In the genomic region with DNA sequence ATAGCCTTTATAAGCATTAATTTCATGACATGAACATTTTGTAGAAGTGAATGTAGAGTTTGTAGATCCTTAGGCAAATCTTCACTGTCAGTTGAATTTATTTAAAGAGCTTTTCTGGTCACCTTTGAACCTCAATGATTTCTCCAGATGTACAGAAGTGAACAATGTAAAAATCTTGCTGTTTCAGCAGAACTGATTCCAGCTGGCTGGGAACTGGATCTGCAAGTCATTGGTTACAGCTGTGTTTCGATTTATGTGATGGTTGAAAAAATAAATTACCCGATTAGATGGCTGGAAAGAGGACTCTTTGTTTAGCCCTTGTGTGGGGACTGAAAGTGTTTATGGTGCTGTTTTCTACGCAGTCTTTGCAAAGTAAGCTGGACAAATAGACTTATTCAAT, we compare ENCODE assay signal across 14 cellular contexts.
DNase-seq lines count a peak whose midpoint lies in the region; ATAC-seq and TF ChIP-seq lines count a peak whose summit lies in the region.
"Had no signal": no experiment of that assay in that cellular context is flagged by ENCODE, and none has a peak within 500 bp of the region (broad histone marks: within the 10 kb centered on the region; RNA-seq: fewer than 3 reads in every experiment).

No MANE protein-coding gene starts in this region.

- peak overlapping the region; percentile 48 for H3K4me2 ChIP-seq in fibroblast of lung (ENCODE audit: extremely low read depth, insufficient read depth, low read length)

- H3K9me3 ChIP-seq in breast epithelium = no peaks in the 10 kb centered on the region
- H3K9me3 ChIP-seq in fibroblast of lung (ENCODE audit: control insufficient read depth, insufficient read depth, low read depth, low read length) = no peaks in the 10 kb centered on the region
- no peaks in the 10 kb centered on the region for H3K9me3 ChIP-seq in aorta (ENCODE audit: control insufficient read depth, low read length)

- no peaks in the 10 kb centered on the region for H3K79me2 ChIP-seq in fibroblast of lung (ENCODE audit: control insufficient read depth, insufficient read depth, low read length)

- 19% methylated on average over 3 of the region's 3 CpGs for WGBS in urinary bladder
- 9 to 19% methylated on average over 3 of the region's 3 CpGs for WGBS in aorta, 2 donors

- no peak for ATAC-seq in aorta (ENCODE audit: low FRiP score)
- ATAC-seq: activated CD4-positive, CD25-positive, alpha-beta regulatory T cell treated with anti-CD3 and anti-CD28 coated beads, Interleukin-2, amount 50 U/mL, for 24 hours had no signal

- TF ChIP-seq CTCF in breast epithelium (IDR thresholded peaks at IDR 0.05) (no peak), MCF 10A (IDR thresholded peaks at IDR 0.05; ENCODE audit: unreplicated experiment) (no peak), fibroblast of lung (conservative IDR thresholded peaks at IDR 0.05 in 1 of 2, IDR thresholded peaks at IDR 0.05 in 1 of 2; ENCODE audit: low read depth in 1 of 2, low read length in 2 of 2) (no peak)

- H3K4me3 ChIP-seq in breast epithelium = peak overlapping the region in 1 of 3 donors; percentile 37
- H3K4me3 ChIP-seq in fibroblast of lung (replicated peaks in 1 of 4; ENCODE audit: control extremely low read depth in 1 of 4, insufficient read depth in 1 of 4, low read depth in 3 of 4, low read length in 4 of 4) = peak overlapping the region in 1 of 4 experiments; percentile 5
- no peak overlapping the region for H3K4me3 ChIP-seq in urinary bladder (ENCODE audit: low read depth, low read length)
- H3K4me3 ChIP-seq in aorta (ENCODE audit: low read length in 2 of 2) = peak overlapping the region in 1 of 2 donors; percentile 48

- no peaks in the 10 kb centered on the region for H3K27me3 ChIP-seq in breast epithelium
- H3K27me3 ChIP-seq in fibroblast of lung (ENCODE audit: control insufficient read depth, insufficient read depth, low read length) = no peaks in the 10 kb centered on the region
- no peaks in the 10 kb centered on the region for H3K27me3 ChIP-seq in aorta (ENCODE audit: control insufficient read depth in 1 of 2, insufficient read depth in 2 of 2, low read length in 1 of 2)

- H3K4me1 Mint-ChIP-seq in MCF 10A (ENCODE audit: insufficient read depth, unreplicated experiment) = peaks cover 6% of the 10 kb centered on the region
- H3K4me1 Mint-ChIP-seq: IgD-negative memory B cell had no signal

- intact Hi-C loops in breast epithelium (cut with DNase I; ENCODE audit: low total_unique reads) = loop anchor here (5.0 kb wide), 1 partner anchor 692 kb away; no protein-coding TSS in a partner anchor
- intact Hi-C loops in MCF 10A (cut with micrococcal nuclease) = no loop called here
- intact Hi-C loops in aorta (cut with DNase I) = no loop called here

- POLR2A ChIA-PET in MCF 10A (lab: Yijun Ruan, JAX) = interaction anchor here (0.6 to 2.0 kb wide), 4 partner anchors 8 to 620 kb away, joined by 3 to 13 read pairs (median 4); no protein-coding TSS in a partner anchor

- BruUV-seq in MCF 10A (replicated peaks; lab: Mats Ljungman, UMichigan) = no TSS peak

- H4K20me1 ChIP-seq in fibroblast of lung (ENCODE audit: control insufficient read depth, extremely low read depth, insufficient read depth, low read length) = no peaks in the 10 kb centered on the region

- no peak overlapping the region for H3K4me3 Mint-ChIP-seq in MCF 10A (ENCODE audit: unreplicated experiment)
- H3K4me3 Mint-ChIP-seq: IgD-negative memory B cell had no signal

- no peaks in the 10 kb centered on the region for H3K9me3 Mint-ChIP-seq in MCF 10A (ENCODE audit: unreplicated experiment)

- CTCF ChIA-PET in MCF 10A (lab: Yijun Ruan, JAX) = interaction anchor here (0.6 to 0.7 kb wide), 2 partner anchors 306 to 688 kb away, joined by 4 read pairs; no protein-coding TSS in a partner anchor

- H2AFZ ChIP-seq in fibroblast of lung (ENCODE audit: low read length) = no peak overlapping the region

- H3K27ac ChIP-seq in breast epithelium = peak overlapping the region; percentile 31 to 71
- H3K27ac ChIP-seq in fibroblast of lung (ENCODE audit: insufficient read depth, low read length) = no peak overlapping the region
- peak overlapping the region; percentile 38 for H3K27ac ChIP-seq in urinary bladder (ENCODE audit: low read depth)
- H3K27ac ChIP-seq in aorta (ENCODE audit: low read depth in 1 of 2, low read length in 2 of 2) = no peak overlapping the region

- no peaks in the 10 kb centered on the region for H3K36me3 Mint-ChIP-seq in MCF 10A (ENCODE audit: insufficient read depth, unreplicated experiment)
- H3K36me3 Mint-ChIP-seq: IgD-negative memory B cell had no signal

- H3K4me1 ChIP-seq in breast epithelium = no peaks in the 10 kb centered on the region
- H3K4me1 ChIP-seq in fibroblast of lung (ENCODE audit: control insufficient read depth, extremely low read depth, insufficient read depth, low read length) = no peaks in the 10 kb centered on the region
- no peaks in the 10 kb centered on the region for H3K4me1 ChIP-seq in urinary bladder (ENCODE audit: insufficient read depth)
- H3K4me1 ChIP-seq in aorta (ENCODE audit: control insufficient read depth in 1 of 2, insufficient read depth in 2 of 2, low read length in 2 of 2) = no peaks in the 10 kb centered on the region

- no peak for TF ChIP-seq POLR2A in breast epithelium (IDR thresholded peaks at IDR 0.05)
- no peak for TF ChIP-seq POLR2A in erythroblast (IDR thresholded peaks at IDR 0.05; ENCODE audit: low read length)

- H3K27me3 Mint-ChIP-seq in MCF 10A (ENCODE audit: insufficient read depth, unreplicated experiment) = no peaks in the 10 kb centered on the region
- H3K27me3 Mint-ChIP-seq: IgD-negative memory B cell had no signal

- H3K9ac ChIP-seq in fibroblast of lung (ENCODE audit: insufficient read depth, low read length) = no peak overlapping the region

- no peak overlapping the region for H3K27ac Mint-ChIP-seq in MCF 10A (ENCODE audit: low read depth, unreplicated experiment)
- H3K27ac Mint-ChIP-seq: IgD-negative memory B cell had no signal

- no peak for DNase-seq in breast epithelium (ENCODE audit: low spot score in 2 of 2)
- DNase-seq in MCF 10A (ENCODE audit: unreplicated experiment) = no peak
- DNase-seq in fibroblast of lung (ENCODE audit: low read depth in 2 of 2) = peak; percentile 66 to 95
- DNase-seq in myocyte (ENCODE audit: low read depth) = peak; percentile 32
- no peak for DNase-seq in erythroblast (lab: John Stamatoyannopoulos, UW)
- no peak for DNase-seq in AG08396 (ENCODE audit: low spot score)
- no peak for DNase-seq in aorta
- DNase-seq: ACHN; activated effector memory CD4-positive, alpha-beta T cell treated with Interleukin-2 at 50 U/mL for 16 hours; dermis blood vessel endothelial cell; SHP77 had no signal

- H3K36me3 ChIP-seq in breast epithelium (no peaks in the 10 kb centered on the region), fibroblast of lung (ENCODE audit: control insufficient read depth, insufficient read depth, low read length) (no peaks in the 10 kb centered on the region), urinary bladder (ENCODE audit: insufficient read depth) (no peaks in the 10 kb centered on the region), aorta (ENCODE audit: control insufficient read depth in 1 of 2, insufficient read depth in 2 of 2, low read length in 1 of 2) (no peaks in the 10 kb centered on the region)

Comparison
In these comparisons a context has a peak if more than half of its experiments do, and no peak if none do; other contexts are left out.
1. DNase-seq: peak in fibroblast of lung (2 of 2) and myocyte (single experiment); none in breast epithelium (0 of 2), MCF 10A (single experiment), erythroblast (0 of 2), AG08396 (single experiment) and aorta (0 of 2).
2. H3K27ac ChIP-seq: peak in breast epithelium (2 of 2) and urinary bladder (single experiment); none in fibroblast of lung (single experiment) and aorta (0 of 2).